15 cellular contexts compared by ENCODE assay signal in the genomic region with DNA sequence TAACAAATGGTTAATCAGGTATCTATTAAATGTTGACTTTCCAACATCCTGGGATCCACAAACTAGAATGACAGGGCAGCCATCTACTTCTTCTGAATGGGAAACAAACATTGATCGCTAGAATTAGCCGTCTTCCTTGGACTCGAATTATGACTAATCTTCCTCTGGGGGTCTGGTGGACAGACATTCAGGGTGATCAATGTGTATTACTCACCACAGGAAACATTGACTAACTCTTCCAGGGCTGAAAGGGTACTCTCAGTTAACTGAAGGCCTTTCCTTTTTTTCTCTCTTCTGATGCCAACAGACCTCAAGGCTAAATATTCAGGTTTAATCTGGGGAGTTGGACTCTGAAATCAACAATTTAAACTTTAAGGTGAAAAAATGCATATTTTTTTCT. TPM values are rescaled to one million over a fixed set of nuclear protein-coding genes. Genes with fewer than 3 reads are reported as not detected.
DNase-seq lines count a peak whose midpoint lies in the region; ATAC-seq lines count a peak whose summit lies in the region.
"Had no signal": no experiment of that assay in that cellular context is flagged by ENCODE, and none has a peak within 500 bp of the region (broad histone marks: within the 10 kb centered on the region; RNA-seq: fewer than 3 reads in every experiment).

No MANE protein-coding gene starts in this region.

- peak; percentile 19 for DNase-seq in EH (ENCODE audit: low read depth)
- peak; percentile 56 for DNase-seq in astrocyte of the hippocampus (ENCODE audit: low read depth, low spot score)
- no peak for DNase-seq in MG63
- DNase-seq in SIG-M5 (lab: John Stamatoyannopoulos, UW) = no peak
- DNase-seq: activated CD4-positive, alpha-beta T cell treated with anti-CD3 and anti-CD28 coated beads, Interleukin-2, amount 50 U/mL, for 4 hours; DMS153; left lung; NCI-H446 treated with DMSO at 0.1 percent for 48 hours; pancreas; SHP77 treated with DMSO at 0.1 percent for 48 hours; stimulated activated CD4-positive, alpha-beta T cell treated with anti-CD3 and anti-CD28 coated beads, Interleukin-1b, Interleukin-23, amount 100 ng/mL, for 48 hours had no signal

- H3K4me1 Mint-ChIP-seq in IgD-negative memory B cell = peaks cover 9 to 25% (median 20%) of the 10 kb centered on the region in 3 donors

- 93 to 96% methylated on average over 3 of the region's 3 CpGs for WGBS in mesodermal cell (ENCODE audit: insufficient coverage in 2 of 2), 2 experiments

- H3K9me3 ChIP-seq in mesodermal cell (ENCODE audit: control insufficient read depth, low read length) (no peaks in the 10 kb centered on the region), MG63 (no peaks in the 10 kb centered on the region)
- H3K9me3 ChIP-seq: left lung, pancreas had no signal

- peak overlapping the region in 2 of 3 donors; percentile 17 to 80 for H3K27ac Mint-ChIP-seq in IgD-negative memory B cell

- peaks cover 6% of the 10 kb centered on the region for H3K36me3 Mint-ChIP-seq in IgD-negative memory B cell

- no peak overlapping the region for H3K4me3 Mint-ChIP-seq in IgD-negative memory B cell

- H3K36me3 ChIP-seq in mesodermal cell (ENCODE audit: control insufficient read depth, insufficient read depth, low read length) (peaks cover 72% of the 10 kb centered on the region), MG63 (peaks cover 67% of the 10 kb centered on the region)

- no peaks in the 10 kb centered on the region for H3K27me3 ChIP-seq in MG63
- H3K27me3 ChIP-seq: left lung, pancreas had no signal

- no peak for ATAC-seq in GM19395 (IDR thresholded peaks at IDR 0.05; ENCODE audit: unreplicated experiment)
- ATAC-seq: left lung, pancreas had no signal

- peaks cover 15% of the 10 kb centered on the region for H3K4me1 ChIP-seq in mesodermal cell (ENCODE audit: control insufficient read depth, insufficient read depth, low read length, poor library complexity, severe bottlenecking)
- H3K4me1 ChIP-seq: left lung, pancreas had no signal

- no peaks in the 10 kb centered on the region for H3K9me3 Mint-ChIP-seq in IgD-negative memory B cell

- H3K27ac ChIP-seq in mesodermal cell (ENCODE audit: low read depth, low read length, severe bottlenecking) = peak overlapping the region; percentile 78
- H3K27ac ChIP-seq: pancreas had no signal

- H3K4me3 ChIP-seq in mesodermal cell (ENCODE audit: extremely low read depth, insufficient read depth, low read length, poor library complexity, severe bottlenecking) (no peak overlapping the region), MG63 (no peak overlapping the region)
- H3K4me3 ChIP-seq: left lung, pancreas had no signal

- no peaks in the 10 kb centered on the region for H3K27me3 Mint-ChIP-seq in IgD-negative memory B cell

RNA-seq across cellular contexts. Expression of gene NOL9, which starts 9.5 kb away (rescaled TPM):
- 18.1 TPM for polyA plus RNA-seq in IgD-negative memory B cell
- 10.1 TPM for polyA plus RNA-seq in mesodermal cell (2013, experiment 1 of 2)
- polyA plus RNA-seq in mesodermal cell (2013, experiment 2 of 2) = 10.1 TPM
- total RNA-seq in MG63 (2014; rRNA removed; shearing (Covaris generic); ENCODE audit: low replicate concordance) = 25.0 and 44.9 TPM in 2 replicates

RNA-seq across cellular contexts. Expression of gene TAS1R1, which starts 10.3 kb away (rescaled TPM):
- polyA plus RNA-seq in IgD-negative memory B cell = not detected
- not detected for polyA plus RNA-seq in mesodermal cell (2013, experiment 1 of 2)
- 0.15 TPM for polyA plus RNA-seq in mesodermal cell (2013, experiment 2 of 2)
- not detected in 2 replicates for total RNA-seq in MG63 (2014; rRNA removed; shearing (Covaris generic); ENCODE audit: low replicate concordance)
- total RNA-seq: frontal cortex, left lung, pancreas had no signal
- polyA plus RNA-seq: pancreas had no signal

RNA-seq across cellular contexts. Expression of gene ZBTB48, which starts 35.0 kb away (rescaled TPM):
- polyA plus RNA-seq in IgD-negative memory B cell = 21.4 TPM
- 20.0 TPM for polyA plus RNA-seq in mesodermal cell (2013, experiment 1 of 2)
- 18.6 TPM for polyA plus RNA-seq in mesodermal cell (2013, experiment 2 of 2)
- 20.6 and 32.5 TPM in 2 replicates for total RNA-seq in MG63 (2014; rRNA removed; shearing (Covaris generic); ENCODE audit: low replicate concordance)

RNA-seq across cellular contexts. Expression of gene PLEKHG5, which starts 53.4 kb away (rescaled TPM):
- not detected for polyA plus RNA-seq in IgD-negative memory B cell
- polyA plus RNA-seq in mesodermal cell (2013, experiment 1 of 2) = 27.1 TPM
- polyA plus RNA-seq in mesodermal cell (2013, experiment 2 of 2) = 23.0 TPM
- 0.02 and 1.2 TPM in 2 replicates for total RNA-seq in MG63 (2014; rRNA removed; shearing (Covaris generic); ENCODE audit: low replicate concordance)

RNA-seq across cellular contexts. Expression of gene KLHL21, which starts 57.8 kb away (rescaled TPM):
- 12.1 TPM for polyA plus RNA-seq in IgD-negative memory B cell
- polyA plus RNA-seq in mesodermal cell (2013, experiment 1 of 2) = 7.8 TPM
- polyA plus RNA-seq in mesodermal cell (2013, experiment 2 of 2) = 7.7 TPM
- total RNA-seq in MG63 (2014; rRNA removed; shearing (Covaris generic); ENCODE audit: low replicate concordance) = 27.8 and 32.0 TPM in 2 replicates

Comparison
In these comparisons a context has a peak if more than half of its experiments do, and no peak if none do; other contexts are left out.
1. DNase-seq: peak in EH (single experiment) and astrocyte of the hippocampus (single experiment); none in MG63 (single experiment) and SIG-M5 (single experiment).